ENCODE assay signal across 1 cellular context in the genomic region with DNA sequence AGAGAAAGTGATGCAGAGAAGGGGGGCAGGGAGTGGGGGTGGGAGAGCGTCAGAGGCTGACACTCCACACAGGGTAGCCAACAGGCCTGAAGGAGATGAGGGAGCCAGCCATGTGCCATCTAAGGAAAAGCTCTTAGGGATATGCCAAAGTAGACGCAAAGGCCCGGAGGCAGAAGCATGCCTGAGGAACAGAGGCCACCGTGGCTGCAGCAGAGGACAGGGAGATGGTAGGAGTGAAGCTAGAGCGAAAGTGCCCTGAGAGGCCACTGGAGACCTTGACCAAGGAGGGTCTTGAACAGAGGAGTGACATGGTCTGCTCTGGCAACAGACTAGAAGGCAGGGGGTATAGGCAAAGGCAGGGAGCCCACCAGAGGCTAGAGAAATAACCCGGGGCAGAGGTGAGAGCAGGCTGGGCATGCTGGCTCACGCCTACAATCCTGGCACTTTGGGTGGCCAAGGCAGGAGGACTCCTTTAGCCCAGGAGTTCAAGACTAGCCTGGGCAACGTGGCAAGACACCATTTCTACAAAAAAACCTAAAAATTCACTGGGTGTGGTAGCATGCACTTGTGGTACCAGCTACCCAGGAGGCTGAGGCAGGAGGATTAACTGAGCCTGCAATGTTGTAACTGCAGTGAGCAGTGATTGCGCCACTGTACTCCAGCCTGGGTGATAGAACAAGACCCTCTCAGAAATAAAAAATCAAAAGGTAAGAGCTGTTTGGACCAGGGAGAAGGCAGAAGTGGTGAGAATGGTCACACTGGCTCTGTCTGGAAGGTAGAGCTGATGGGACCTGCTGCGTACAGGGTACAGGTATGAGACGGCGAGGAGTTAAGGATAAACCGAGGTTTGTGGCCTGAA.
TF ChIP-seq lines count a peak whose summit lies in the region.

No MANE protein-coding gene starts in this region.

TF ChIP-seq in WTC11, 78 proteins besides CTCF, POLR2A, EP300 and RAD21 (continued from another document):
- TF ChIP-seq ESRRA (CRISPR knock-in tag; IDR thresholded peaks at IDR 0.05; ENCODE audit: borderline replicate concordance) (no peak), PRRX2 (CRISPR knock-in tag; IDR thresholded peaks at IDR 0.05) (no peak), USF1 (CRISPR knock-in tag; IDR thresholded peaks at IDR 0.05) (no peak), NFE2L1 (CRISPR knock-in tag; IDR thresholded peaks at IDR 0.05) (no peak), ARID4B (CRISPR knock-in tag; IDR thresholded peaks at IDR 0.05; ENCODE audit: borderline replicate concordance) (no peak)
